In the genomic region with DNA sequence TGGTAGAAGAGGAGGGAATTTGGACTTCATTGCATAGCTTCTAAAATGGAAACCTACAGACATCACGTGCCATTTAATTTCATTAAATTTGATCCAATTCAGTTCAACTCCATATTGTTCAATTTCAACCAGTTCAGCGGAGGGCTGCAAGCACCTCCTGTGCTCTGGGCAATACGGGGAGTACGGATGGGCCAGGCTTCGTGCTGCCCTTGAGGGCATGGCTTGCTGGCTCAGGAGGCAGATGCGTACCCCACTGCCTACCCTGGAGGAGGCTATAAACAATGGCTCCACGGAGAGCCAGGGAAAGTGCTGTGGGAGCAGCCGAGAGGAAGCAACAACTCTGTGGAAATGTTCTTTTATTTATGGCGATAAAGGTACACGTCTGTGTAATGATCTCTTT, we compare ENCODE assay signal across 28 cellular contexts.
"Had no signal": no experiment of that assay in that cellular context is flagged by ENCODE, and none has a peak within 500 bp of the region (broad histone marks: within the 10 kb centered on the region; RNA-seq: fewer than 3 reads in every experiment).

No MANE protein-coding gene starts in this region.

- H3K4me1 ChIP-seq: stomach, suprapubic skin, testis, tibial artery, tibial nerve, transverse colon, upper lobe of left lung, upper lobe of right lung, uterus, vagina had no signal

- H3K9me3 ChIP-seq: stomach, suprapubic skin, testis, thoracic aorta, thyroid gland, tibial artery, tibial nerve, transverse colon, upper lobe of left lung, upper lobe of right lung, uterus, vagina had no signal

- H3K4me3 Mint-ChIP-seq: stimulated activated effector memory CD8-positive, alpha-beta T cell treated with anti-CD3 and anti-CD28 coated beads, Interleukin-12 subunit alpha, Interleukin-12 subunit beta, amount 100 ng/mL, for 72 hours; stimulated activated memory B cell treated with anti-CD40 and anti-IgM and Interleukin-4, amounts not matched to agents 10 μg/mL and 1 μg/mL and 100 μg/mL, for 72 hours; stimulated activated naive B cell treated with anti-CD40 and anti-IgM and Interleukin-4, amounts not matched to agents 10 μg/mL and 1 μg/mL and 100 μg/mL, for 72 hours; stimulated activated naive CD8-positive, alpha-beta T cell treated with anti-CD3 and anti-CD28 coated beads, Interleukin-15, amount 100 ng/mL, for 72 hours; stimulated activated naive CD8-positive, alpha-beta T cell treated with anti-CD3 and anti-CD28 coated beads, Interleukin-15, Interleukin-2, amounts not matched to agents 100 ng/mL and 50 ng/mL, for 24 hours; type B pancreatic cell had no signal

- H3K9me3 Mint-ChIP-seq: stimulated activated memory B cell treated with anti-CD40 and anti-IgM and Interleukin-4, amounts not matched to agents 10 μg/mL and 1 μg/mL and 100 μg/mL, for 72 hours; stimulated activated naive B cell treated with anti-CD40 and anti-IgM and Interleukin-4, amounts not matched to agents 10 μg/mL and 1 μg/mL and 100 μg/mL, for 72 hours; stimulated activated naive CD8-positive, alpha-beta T cell treated with anti-CD3 and anti-CD28 coated beads, Interleukin-15, amount 100 ng/mL, for 72 hours; stimulated activated naive CD8-positive, alpha-beta T cell treated with anti-CD3 and anti-CD28 coated beads, Interleukin-15, Interleukin-2, amounts not matched to agents 100 ng/mL and 50 ng/mL, for 24 hours; type B pancreatic cell had no signal

- H3K36me3 ChIP-seq: stomach, suprapubic skin, thoracic aorta, thyroid gland, tibial artery, tibial nerve, transverse colon, upper lobe of left lung, upper lobe of right lung, uterus, vagina had no signal

- H3K4me1 Mint-ChIP-seq: stimulated activated effector memory CD8-positive, alpha-beta T cell treated with anti-CD3 and anti-CD28 coated beads, Interleukin-12 subunit alpha, Interleukin-12 subunit beta, amount 100 ng/mL, for 72 hours; stimulated activated memory B cell treated with anti-CD40 and anti-IgM and Interleukin-4, amounts not matched to agents 10 μg/mL and 1 μg/mL and 100 μg/mL, for 72 hours; stimulated activated naive B cell treated with anti-CD40 and anti-IgM and Interleukin-4, amounts not matched to agents 10 μg/mL and 1 μg/mL and 100 μg/mL, for 72 hours; stimulated activated naive CD8-positive, alpha-beta T cell treated with anti-CD3 and anti-CD28 coated beads, Interleukin-15, amount 100 ng/mL, for 72 hours had no signal

- H3K27ac Mint-ChIP-seq: stimulated activated effector memory CD8-positive, alpha-beta T cell treated with anti-CD3 and anti-CD28 coated beads, Interleukin-12 subunit alpha, Interleukin-12 subunit beta, amount 100 ng/mL, for 72 hours; stimulated activated memory B cell treated with anti-CD40 and anti-IgM and Interleukin-4, amounts not matched to agents 10 μg/mL and 1 μg/mL and 100 μg/mL, for 72 hours; stimulated activated naive B cell treated with anti-CD40 and anti-IgM and Interleukin-4, amounts not matched to agents 10 μg/mL and 1 μg/mL and 100 μg/mL, for 72 hours; stimulated activated naive CD8-positive, alpha-beta T cell treated with anti-CD3 and anti-CD28 coated beads, Interleukin-15, amount 100 ng/mL, for 72 hours; stimulated activated naive CD8-positive, alpha-beta T cell treated with anti-CD3 and anti-CD28 coated beads, Interleukin-15, Interleukin-2, amounts not matched to agents 100 ng/mL and 50 ng/mL, for 24 hours; type B pancreatic cell had no signal

- H3K27ac ChIP-seq: stomach, suprapubic skin, testis, thoracic aorta, thyroid gland, tibial artery, tibial nerve, transverse colon, upper lobe of left lung, upper lobe of right lung, uterus, vagina had no signal

- H3K27me3 Mint-ChIP-seq: stimulated activated memory B cell treated with anti-CD40 and anti-IgM and Interleukin-4, amounts not matched to agents 10 μg/mL and 1 μg/mL and 100 μg/mL, for 72 hours; stimulated activated naive B cell treated with anti-CD40 and anti-IgM and Interleukin-4, amounts not matched to agents 10 μg/mL and 1 μg/mL and 100 μg/mL, for 72 hours; stimulated activated naive CD8-positive, alpha-beta T cell treated with anti-CD3 and anti-CD28 coated beads, Interleukin-15, amount 100 ng/mL, for 72 hours; stimulated activated naive CD8-positive, alpha-beta T cell treated with anti-CD3 and anti-CD28 coated beads, Interleukin-15, Interleukin-2, amounts not matched to agents 100 ng/mL and 50 ng/mL, for 24 hours; type B pancreatic cell had no signal

- DNase-seq: stimulated activated CD4-positive, alpha-beta T cell treated with anti-CD3 and anti-CD28 coated beads, Interleukin-2, amount 100 ng/mL, for 48 hours; stimulated activated CD4-positive, alpha-beta T cell treated with anti-CD3 and anti-CD28 coated beads, Interleukin-4, amount 100 ng/mL, for 1 hour; stimulated activated CD4-positive, alpha-beta T cell treated with anti-CD3 and anti-CD28 coated beads, Interleukin-4, amount 100 ng/mL, for 24 hours; stimulated activated CD4-positive, alpha-beta T cell treated with anti-CD3 and anti-CD28 coated beads, Interleukin-4, amount 100 ng/mL, for 4 hours; stimulated activated CD8-positive, alpha-beta memory T cell treated with anti-CD3 and anti-CD28 coated beads, Interleukin-4, amount 100 ng/mL, for 48 hours; stimulated activated naive B cell treated with anti-CD40 and anti-IgM and Interleukin-4, amounts not matched to agents 10 μg/mL and 1 μg/mL and 100 μg/mL, for 72 hours; stimulated activated naive CD4-positive, alpha-beta T cell; stimulated activated naive CD4-positive, alpha-beta T cell treated with Interleukin-2 at 50 U/mL for 16 hours; stimulated activated naive CD8-positive, alpha-beta T cell treated with anti-CD3 and anti-CD28 coated beads, Interleukin-15, amount 100 ng/mL, for 72 hours; stimulated activated naive CD8-positive, alpha-beta T cell treated with anti-CD3 and anti-CD28 coated beads, Interleukin-15, Interleukin-2, amounts not matched to agents 100 U/mL and 50 U/mL, for 24 hours; stomach; substantia nigra; testis; thyroid gland; tibial artery; transverse colon; trophoblast cell; upper lobe of left lung; upper lobe of right lung; uterus had no signal

- ATAC-seq: stimulated activated effector memory CD8-positive, alpha-beta T cell treated with anti-CD3 and anti-CD28 coated beads, Interleukin-12 subunit alpha, Interleukin-12 subunit beta, amount 100 ng/mL, for 72 hours; stimulated activated memory B cell treated with anti-CD40 and anti-IgM and Interleukin-4, amounts not matched to agents 10 μg/mL and 1 μg/mL and 100 μg/mL, for 72 hours; stimulated activated naive B cell treated with anti-CD40 and anti-IgM and Interleukin-4, amounts not matched to agents 10 μg/mL and 1 μg/mL and 100 μg/mL, for 72 hours; stimulated activated naive CD8-positive, alpha-beta T cell treated with anti-CD3 and anti-CD28 coated beads, Interleukin-15, amount 100 ng/mL, for 72 hours; stimulated activated naive CD8-positive, alpha-beta T cell treated with anti-CD3 and anti-CD28 coated beads, Interleukin-15, Interleukin-2, amounts not matched to agents 100 U/mL and 50 U/mL, for 24 hours; upper lobe of right lung had no signal

- H3K27me3 ChIP-seq: testis, thyroid gland, tibial nerve, transverse colon, upper lobe of left lung, upper lobe of right lung, uterus, vagina had no signal

- H3K36me3 Mint-ChIP-seq: stimulated activated effector memory CD8-positive, alpha-beta T cell treated with anti-CD3 and anti-CD28 coated beads, Interleukin-12 subunit alpha, Interleukin-12 subunit beta, amount 100 ng/mL, for 72 hours; stimulated activated memory B cell treated with anti-CD40 and anti-IgM and Interleukin-4, amounts not matched to agents 10 μg/mL and 1 μg/mL and 100 μg/mL, for 72 hours; stimulated activated naive B cell treated with anti-CD40 and anti-IgM and Interleukin-4, amounts not matched to agents 10 μg/mL and 1 μg/mL and 100 μg/mL, for 72 hours; type B pancreatic cell had no signal

- H3K4me3 ChIP-seq: stomach, suprapubic skin, testis, thoracic aorta, thyroid gland, tibial artery, tibial nerve, transverse colon, upper lobe of left lung, upper lobe of right lung, uterus, vagina had no signal
